Comparison of ENCODE assay signal across 8 cellular contexts in genomic region chr1:67760030-67760821, GRCh38.
DNase-seq lines count a peak whose midpoint lies in the region; ATAC-seq, FAIRE-seq and TF ChIP-seq lines count a peak whose summit lies in the region.

No MANE protein-coding gene starts in this region.

- ATAC-seq in GM18858 (IDR thresholded peaks at IDR 0.05; ENCODE audit: unreplicated experiment) (peak; percentile 99), HG03025 (IDR thresholded peaks at IDR 0.05; ENCODE audit: low FRiP score, unreplicated experiment) (peak; percentile 99), HepG2 (peak; percentile 99)
- ATAC-seq in activated CD4-positive, CD25-positive, alpha-beta regulatory T cell treated with anti-CD3 and anti-CD28 coated beads, Interleukin-2, amount 50 U/mL, for 24 hours: peak; percentile 61 to 68

- peak; percentile 79; the same call in 1 of the 2 replicates for TF ChIP-seq RAD21 in HepG2 (CRISPR knock-in tag; IDR thresholded peaks at IDR 0.05)

- H3K27me3 Mint-ChIP-seq in chondrocyte (ENCODE audit: low read depth): no peaks in the 10 kb centered on the region

- POLR2A ChIA-PET in HepG2 (lab: Yijun Ruan, JAX): interaction anchor here (0.7 to 2.8 kb wide), 9 partner anchors 10 to 226 kb away, joined by 3 to 33 read pairs (median 4); partner anchors contain the start of gene GADD45A

- peak overlapping the region; percentile 86 for H3K27ac Mint-ChIP-seq in chondrocyte (ENCODE audit: unreplicated experiment)

- peak overlapping the region; percentile 61 for H3K4me2 ChIP-seq in HepG2 (ENCODE audit: low read depth, low read length)

- intact Hi-C loops in HepG2 (cut with micrococcal nuclease; ENCODE audit: unreplicated experiment): loop anchor here (1.0 to 10.0 kb wide), 6 partner anchors 63 to 525 kb away; no protein-coding TSS in a partner anchor

- WGBS in HepG2 (ENCODE audit: low lambda C conversion rate): 4% methylated on average over 13 of the region's 14 CpGs

- DNase-seq in AG08395 (ENCODE audit: low spot score): peak; percentile 71
- DNase-seq in NCI-H2107 treated with DMSO at 0.1 percent for 48 hours (lab: John Stamatoyannopoulos, UW; ENCODE audit: unreplicated experiment): peak; percentile 50
- DNase-seq in chondrocyte (ENCODE audit: low spot score): no peak
- DNase-seq in HepG2 (ENCODE audit: low spot score): peak; percentile 87
- DNase-seq in stimulated activated CD4-positive, alpha-beta T cell treated with anti-CD3 and anti-CD28 coated beads, TNF-alpha, amount 100 ng/mL, for 24 hours (ENCODE audit: low read depth in 3 of 3): peak; percentile 29 to 34 (median 30)

- no peak for TF ChIP-seq POLR2A in HepG2 (IDR thresholded peaks at IDR 0.05; ENCODE audit: insufficient read depth in 1 of 2, low read depth in 2 of 2, low read length in 2 of 2)

- H3K79me2 ChIP-seq in HepG2 (ENCODE audit: insufficient read depth, low read length): no peaks in the 10 kb centered on the region

- peak; percentile 77 for FAIRE-seq in HepG2 (lab: Jason Lieb, UNC)

- TF ChIP-seq EP300 in HepG2 (IDR thresholded peaks at IDR 0.05; ENCODE audit: low read depth in 2 of 2, low read length in 2 of 2) (peak; percentile 29 to 46; a peak in 1 of 4 replicates), HepG2 (CRISPR knock-in tag; IDR thresholded peaks at IDR 0.05; ENCODE audit: borderline replicate concordance) (0 out of 2 replicates have a peak, but pooled peaks have one; percentile 4)

- in situ Hi-C loops in HepG2 (cut with HindIII; ENCODE audit: extremely low pct_ligation_motif_present, low pct_unique_long_range_greater_than_20kb): loop anchor here (5.0 kb wide), 2 partner anchors 73 to 198 kb away; partner anchors contain the start of gene GADD45A

- no peaks in the 10 kb centered on the region for H3K9me3 Mint-ChIP-seq in chondrocyte (ENCODE audit: low read depth)

- no TSS peak for BruUV-seq in HepG2 (replicated peaks; lab: Mats Ljungman, UMichigan)

- no peak overlapping the region for H3K4me3 Mint-ChIP-seq in chondrocyte (ENCODE audit: unreplicated experiment)

- H3K27ac ChIP-seq in HepG2 (ENCODE audit: extremely low read length, insufficient read depth, low read length): peak overlapping the region; percentile 42

- H4K20me1 ChIP-seq in HepG2 (ENCODE audit: insufficient read depth, low read length): no peaks in the 10 kb centered on the region

- H3K9me3 ChIP-seq in HepG2 (ENCODE audit: low read length): no peaks in the 10 kb centered on the region

- peaks cover 42% of the 10 kb centered on the region for H3K4me1 Mint-ChIP-seq in chondrocyte (ENCODE audit: low read depth)

- peaks cover 2% of the 10 kb centered on the region in 2 experiments; a peak in 2 of 5 replicates for H3K27me3 ChIP-seq in HepG2 (ENCODE audit: control insufficient read depth in 1 of 2, insufficient read depth in 2 of 2, low read length in 2 of 2)

- peak overlapping the region in 1 of 3 experiments; percentile 7; a peak in 1 of 6 replicates for H3K4me3 ChIP-seq in HepG2 (replicated peaks in 1 of 3; ENCODE audit: insufficient read depth in 1 of 3, low read depth in 2 of 3, low read length in 3 of 3)

- H2AFZ ChIP-seq in HepG2 (ENCODE audit: low read length): peak overlapping the region; percentile 71

- peak; percentile 100 for TF ChIP-seq CTCF in chondrocyte (IDR thresholded peaks at IDR 0.05)
- peak; percentile 72 for TF ChIP-seq CTCF in HepG2 (CRISPR knock-in tag; IDR thresholded peaks at IDR 0.05)

- no peaks in the 10 kb centered on the region for H3K36me3 ChIP-seq in HepG2 (replicated peaks in 1 of 2; ENCODE audit: control insufficient read depth in 1 of 2, insufficient read depth in 2 of 2, low read length in 2 of 2)

- H3K4me1 ChIP-seq in HepG2 (ENCODE audit: insufficient read depth, low read length): peaks cover 30% of the 10 kb centered on the region

- peak overlapping the region; percentile 38; the same call in 1 of the 2 replicates for H3K9ac ChIP-seq in HepG2 (ENCODE audit: insufficient read depth, low read depth, low read length)

- H3K36me3 Mint-ChIP-seq in chondrocyte (ENCODE audit: low read depth): no peaks in the 10 kb centered on the region

- CTCF ChIA-PET in HepG2 (lab: Yijun Ruan, JAX; ENCODE audit: low intra/inter-chr PET ratio, low total read pairs): interaction anchor here (0.6 to 1.9 kb wide), 5 partner anchors 46 to 227 kb away, joined by 3 to 28 read pairs (median 4); no protein-coding TSS in a partner anchor

TF ChIP-seq in HepG2, 621 proteins besides CTCF, POLR2A, EP300 and RAD21 (continues in another document):
- TF ChIP-seq KAT2B (IDR thresholded peaks at IDR 0.05; ENCODE audit: borderline replicate concordance, low read depth, low read length): no peak
- no peak for TF ChIP-seq ZNF101 (CRISPR knock-in tag; IDR thresholded peaks at IDR 0.05; ENCODE audit: borderline replicate concordance, low read depth)
- TF ChIP-seq RFXAP (CRISPR knock-in tag; IDR thresholded peaks at IDR 0.05; ENCODE audit: borderline replicate concordance): no peak
- TF ChIP-seq ZFYVE20 (CRISPR knock-in tag; IDR thresholded peaks at IDR 0.05; ENCODE audit: borderline replicate concordance, low read depth): no peak
- TF ChIP-seq AHDC1 (CRISPR knock-in tag; IDR thresholded peaks at IDR 0.05; ENCODE audit: borderline replicate concordance): 0 out of 2 replicates have a peak, but pooled peaks have one; percentile 30
- TF ChIP-seq JDP2 (CRISPR knock-in tag; IDR thresholded peaks at IDR 0.05; ENCODE audit: borderline replicate concordance): no peak
- TF ChIP-seq NKX3-1 (CRISPR knock-in tag; IDR thresholded peaks at IDR 0.05): no peak
- TF ChIP-seq ZNF382 (CRISPR knock-in tag; IDR thresholded peaks at IDR 0.05; ENCODE audit: borderline replicate concordance): no peak
- TF ChIP-seq IKZF5 (CRISPR knock-in tag; IDR thresholded peaks at IDR 0.05): no peak
- TF ChIP-seq KLF11 (CRISPR knock-in tag; IDR thresholded peaks at IDR 0.05): no peak
- no peak for TF ChIP-seq YEATS2 (CRISPR knock-in tag; IDR thresholded peaks at IDR 0.05; ENCODE audit: borderline replicate concordance)
- no peak for TF ChIP-seq RCOR2 (CRISPR knock-in tag; IDR thresholded peaks at IDR 0.05)
- no peak for TF ChIP-seq ZSCAN30 (CRISPR knock-in tag; IDR thresholded peaks at IDR 0.05)
- TF ChIP-seq ZSCAN9 (CRISPR knock-in tag; IDR thresholded peaks at IDR 0.05; ENCODE audit: borderline replicate concordance): no peak; the same call in 1 of the 2 replicates
- no peak for TF ChIP-seq RBAK (CRISPR knock-in tag; IDR thresholded peaks at IDR 0.05)
- no peak for TF ChIP-seq MYNN (CRISPR knock-in tag; IDR thresholded peaks at IDR 0.05; ENCODE audit: low read depth)
- TF ChIP-seq ZNF431 (CRISPR knock-in tag; IDR thresholded peaks at IDR 0.05; ENCODE audit: borderline replicate concordance, low read depth): no peak
- TF ChIP-seq CBX2 (IDR thresholded peaks at IDR 0.05; ENCODE audit: low read depth, low read length): no peak
- no peak for TF ChIP-seq CBX2 (CRISPR knock-in tag; IDR thresholded peaks at IDR 0.05; ENCODE audit: low read depth)
